In the genomic region with DNA sequence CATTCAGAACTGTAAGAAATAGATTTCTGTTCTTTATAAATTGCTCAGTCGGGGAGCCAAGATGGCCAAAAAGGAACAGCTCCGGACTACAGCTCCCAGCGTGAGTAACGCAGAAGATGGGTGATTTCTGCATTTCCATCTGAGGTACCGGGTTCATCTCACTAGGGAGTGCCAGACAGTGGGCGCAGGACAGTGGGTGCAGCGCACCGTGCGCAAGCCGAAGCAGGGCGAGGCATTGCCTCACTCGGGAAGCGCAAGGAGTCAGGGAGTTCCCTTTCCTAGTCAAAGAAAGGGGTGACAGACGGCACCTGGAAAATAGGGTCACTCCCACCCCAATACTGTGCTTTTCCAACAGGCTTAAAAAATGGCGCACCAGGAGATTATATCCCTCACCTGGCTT, we compare ENCODE assay signal across 1 cellular context.
DNase-seq lines count a peak whose midpoint lies in the region; ATAC-seq lines count a peak whose summit lies in the region.
"Not testable (repeated sequence)": the region's sequence is repeated elsewhere in the genome, so short reads cannot be mapped to it uniquely, and the experiment has no call there.

No MANE protein-coding gene starts in this region.

- not testable (repeated sequence) for H3K27ac ChIP-seq in right cardiac atrium (ENCODE audit: low read length)

- peak in 2 of 3 donors; percentile 1 to 9 for DNase-seq in right cardiac atrium

- not testable (repeated sequence) for H3K27me3 ChIP-seq in right cardiac atrium (ENCODE audit: control insufficient read depth, insufficient read depth)

- not testable (repeated sequence) for H3K9me3 ChIP-seq in right cardiac atrium (ENCODE audit: control insufficient read depth, low read length)

- not testable (repeated sequence) for H3K4me1 ChIP-seq in right cardiac atrium (ENCODE audit: control insufficient read depth, insufficient read depth, low read length)

- H3K4me3 ChIP-seq in right cardiac atrium (ENCODE audit: low read length): not testable (repeated sequence)

- intact Hi-C loops in right cardiac atrium (cut with DNase I): not testable (repeated sequence)

- WGBS in right cardiac atrium: 89% methylated on average over 11 of the region's 15 CpGs

- not testable (repeated sequence) for ATAC-seq in right cardiac atrium
